Comparison of ENCODE assay signal across 19 cellular contexts in genomic region chr10:28130267-28130666, GRCh38.
DNase-seq lines count a peak whose midpoint lies in the region; ATAC-seq, FAIRE-seq and TF ChIP-seq lines count a peak whose summit lies in the region.
"Had no signal": no experiment of that assay in that cellular context is flagged by ENCODE, and none has a peak within 500 bp of the region (broad histone marks: within the 10 kb centered on the region; RNA-seq: fewer than 3 reads in every experiment).

No MANE protein-coding gene starts in this region.

- H3K9me3 Mint-ChIP-seq in activated T-cell treated with anti-CD3 and anti-CD28 coated beads, Interleukin-2, amount 50 U/mL, for 4 hours = peaks cover 7% of the 10 kb centered on the region

- no peak for ATAC-seq in activated T-cell treated with anti-CD3 and anti-CD28 coated beads, Interleukin-2, amount 50 U/mL, for 4 hours
- ATAC-seq: left ventricle myocardium superior, Panc1, T-helper 17 cell had no signal

- H3K9ac ChIP-seq in adipocyte (ENCODE audit: low read length) = no peak overlapping the region

- no peaks in the 10 kb centered on the region for H3K27me3 ChIP-seq in adipocyte (replicated peaks; ENCODE audit: control insufficient read depth, insufficient read depth, low read length)

- no peaks in the 10 kb centered on the region for H3K27me3 Mint-ChIP-seq in activated T-cell treated with anti-CD3 and anti-CD28 coated beads, Interleukin-2, amount 50 U/mL, for 4 hours (ENCODE audit: low read depth)
- H3K27me3 Mint-ChIP-seq: IgD-negative memory B cell, T-helper 17 cell had no signal

- peaks cover 6% of the 10 kb centered on the region for H3K9me3 ChIP-seq in adipocyte (ENCODE audit: control insufficient read depth, low read length)

- H3K36me3 ChIP-seq in adipocyte (ENCODE audit: control insufficient read depth, insufficient read depth, low read length, severe bottlenecking) = no peaks in the 10 kb centered on the region

- TF ChIP-seq POLR2A in H54 (IDR thresholded peaks at IDR 0.05; ENCODE audit: low read depth, low read length) = no peak

- H3K36me3 Mint-ChIP-seq in activated T-cell treated with anti-CD3 and anti-CD28 coated beads, Interleukin-2, amount 50 U/mL, for 4 hours (ENCODE audit: insufficient read depth) = peaks cover 46% of the 10 kb centered on the region

- no peak overlapping the region for H3K4me3 ChIP-seq in adipocyte (ENCODE audit: low read length)
- H3K4me3 ChIP-seq in fibroblast of pulmonary artery (replicated peaks; ENCODE audit: low read depth, low read length) = no peak overlapping the region
- H3K4me3 ChIP-seq: skin epidermis had no signal

- no peak for TF ChIP-seq CTCF in fibroblast of pulmonary artery (IDR thresholded peaks at IDR 0.05; ENCODE audit: low read length, missing control alignments)

- no peak overlapping the region for H3K4me3 Mint-ChIP-seq in activated T-cell treated with anti-CD3 and anti-CD28 coated beads, Interleukin-2, amount 50 U/mL, for 4 hours
- H3K4me3 Mint-ChIP-seq: IgD-negative memory B cell, neural crest cell, T-helper 17 cell had no signal

- H3K4me1 Mint-ChIP-seq in activated T-cell treated with anti-CD3 and anti-CD28 coated beads, Interleukin-2, amount 50 U/mL, for 4 hours (ENCODE audit: low read depth) = peaks cover 3% of the 10 kb centered on the region
- H3K4me1 Mint-ChIP-seq: neural crest cell had no signal

- peak; percentile 99 for FAIRE-seq in H54 (lab: Jason Lieb, UNC)
- peak; percentile 62 for FAIRE-seq in urothelium cell line (lab: Jason Lieb, UNC)

- H3K4me1 ChIP-seq in adipocyte (ENCODE audit: control insufficient read depth, insufficient read depth, low read length) = peaks cover 8% of the 10 kb centered on the region

- DNase-seq in H54 (ENCODE audit: insufficient read length, low spot score) = no peak
- DNase-seq in adipocyte (ENCODE audit: low read depth) = peak; percentile 64
- DNase-seq in fibroblast of pulmonary artery (ENCODE audit: low read depth) = peak; percentile 46
- DNase-seq in urothelium cell line (ENCODE audit: low spot score) = peak; percentile 39
- no peak for DNase-seq in NOMO-1 (lab: John Stamatoyannopoulos, UW; ENCODE audit: unreplicated experiment in 2 of 2)
- no peak for DNase-seq in activated T-cell treated with anti-CD3 and anti-CD28 coated beads, Interleukin-2, amount 50 U/mL, for 4 hours
- DNase-seq in stimulated activated naive CD4-positive, alpha-beta T cell (lab: John Stamatoyannopoulos, UW) = no peak
- DNase-seq: activated CD4-positive, alpha-beta T cell treated with anti-CD3 and anti-CD28 coated beads, Interleukin-2, amount 50 U/mL, for 4 hours; anterior cingulate cortex; effector CD8-positive, alpha-beta T cell; hippocampal formation; left ventricle myocardium superior; NCI-H1417; NCI-H510A treated with DMSO at 0.1 percent for 48 hours; T-helper 17 cell had no signal

Comparison
In these comparisons a context has a peak if more than half of its experiments do, and no peak if none do; other contexts are left out.
1. DNase-seq: peak in adipocyte (single experiment), fibroblast of pulmonary artery (single experiment) and urothelium cell line (single experiment); none in H54 (single experiment), NOMO-1 (0 of 2), activated T-cell treated with anti-CD3 and anti-CD28 coated beads, Interleukin-2, amount 50 U/mL, for 4 hours (single experiment) and stimulated activated naive CD4-positive, alpha-beta T cell (0 of 6).